9 cellular contexts compared by ENCODE assay signal in genomic region chr11:65384301-65384889, GRCh38. TPM values are rescaled to one million over a fixed set of nuclear protein-coding genes. Genes with fewer than 3 reads are reported as not detected.
A peak's percentile ranks its signal among the peaks of the same experiment; 100 is the strongest.
DNase-seq lines count a peak whose midpoint lies in the region; ATAC-seq, FAIRE-seq and TF ChIP-seq lines count a peak whose summit lies in the region.
"Had no signal": no experiment of that assay in that cellular context is flagged by ENCODE, and none has a peak within 500 bp of the region (broad histone marks: within the 10 kb centered on the region; RNA-seq: fewer than 3 reads in every experiment).

No MANE protein-coding gene starts in this region.

- peaks cover 59% of the 10 kb centered on the region for H3K4me1 ChIP-seq in keratinocyte (ENCODE audit: control insufficient read depth, extremely low read depth, insufficient read depth, low read length)

- peaks cover 54% of the 10 kb centered on the region for H3K4me1 Mint-ChIP-seq in activated CD4-positive, alpha-beta T cell treated with anti-CD3 and anti-CD28 coated beads, Interleukin-2, amount 10 ng/mL, durations not matched to agents 24 days and 14 days

- TF ChIP-seq CTCF in keratinocyte (optimal IDR thresholded peaks at IDR 0.05 in 1 of 3, IDR thresholded peaks at IDR 0.05 in 1 of 3, conservative IDR thresholded peaks at IDR 0.05 in 1 of 3; ENCODE audit: extremely low read depth in 1 of 3, insufficient read depth in 2 of 3, low read length in 3 of 3), result no peak

- no peaks in the 10 kb centered on the region for H3K27me3 ChIP-seq in keratinocyte (ENCODE audit: control insufficient read depth, extremely low read depth, insufficient read depth, low read length)

- no peaks in the 10 kb centered on the region for H3K9me1 ChIP-seq in keratinocyte (ENCODE audit: control insufficient read depth, extremely low read depth, insufficient read depth, low read length)

- no peak overlapping the region for H3K4me2 ChIP-seq in keratinocyte (ENCODE audit: control insufficient read depth, extremely low read depth, insufficient read depth, low read depth, low read length)

- H3K36me3 Mint-ChIP-seq in activated CD4-positive, alpha-beta T cell treated with anti-CD3 and anti-CD28 coated beads, Interleukin-2, amount 10 ng/mL, durations not matched to agents 24 days and 14 days (ENCODE audit: low read depth), result peaks cover 11% of the 10 kb centered on the region

- no peaks in the 10 kb centered on the region for H4K20me1 ChIP-seq in keratinocyte (ENCODE audit: control insufficient read depth, extremely low read depth, insufficient read depth, low read length)

- peak overlapping the region; percentile 36 for H3K27ac ChIP-seq in keratinocyte (ENCODE audit: control insufficient read depth, insufficient read depth, low read length)
- H3K27ac ChIP-seq in temporal lobe (ENCODE audit: low read depth, low read length), result peak overlapping the region; percentile 100

- no peaks in the 10 kb centered on the region for H3K9me3 ChIP-seq in keratinocyte (ENCODE audit: control insufficient read depth, low read depth, low read length)

- no peak overlapping the region for H2AFZ ChIP-seq in keratinocyte (ENCODE audit: control insufficient read depth, low read length)

- no peak overlapping the region for H3K9ac ChIP-seq in keratinocyte (ENCODE audit: control insufficient read depth, extremely low read depth, insufficient read depth, low read length)

- no peak for FAIRE-seq in keratinocyte (lab: Jason Lieb, UNC)

- peak overlapping the region; percentile 83 for H3K4me3 Mint-ChIP-seq in activated CD4-positive, alpha-beta T cell treated with anti-CD3 and anti-CD28 coated beads, Interleukin-2, amount 10 ng/mL, durations not matched to agents 24 days and 14 days

- H3K27me3 Mint-ChIP-seq in activated CD4-positive, alpha-beta T cell treated with anti-CD3 and anti-CD28 coated beads, Interleukin-2, amount 10 ng/mL, durations not matched to agents 24 days and 14 days, result no peaks in the 10 kb centered on the region

- peak overlapping the region; percentile 96 for H3K27ac Mint-ChIP-seq in activated CD4-positive, alpha-beta T cell treated with anti-CD3 and anti-CD28 coated beads, Interleukin-2, amount 10 ng/mL, durations not matched to agents 24 days and 14 days

- H3K4me3 ChIP-seq in keratinocyte (ENCODE audit: control insufficient read depth in 2 of 3, extremely low read depth in 1 of 3, insufficient read depth in 2 of 3, low read depth in 1 of 3, low read length in 3 of 3), result no peak overlapping the region

- H3K79me2 ChIP-seq in keratinocyte (ENCODE audit: control insufficient read depth, insufficient read depth, low read length), result peaks cover 26% of the 10 kb centered on the region

- intact Hi-C loops in activated CD4-positive, alpha-beta T cell treated with anti-CD3 and anti-CD28 coated beads, Interleukin-2, amount 10 ng/mL, durations not matched to agents 24 days and 14 days (cut with micrococcal nuclease), result no loop called here

- ATAC-seq in HG02973 (IDR thresholded peaks at IDR 0.05; ENCODE audit: unreplicated experiment) (no peak), HG02970 (IDR thresholded peaks at IDR 0.05; ENCODE audit: low FRiP score, unreplicated experiment) (no peak)

- DNase-seq in activated CD4-positive, alpha-beta T cell treated with anti-CD3 and anti-CD28 coated beads, Interleukin-2, amount 10 ng/mL, durations not matched to agents 24 days and 14 days, result peak; percentile 71
- DNase-seq in activated CD4-positive, alpha-beta T cell treated with anti-CD3 and anti-CD28 coated beads for 1 hour, result no peak
- peak; percentile 52 for DNase-seq in amniotic epithelial cell (ENCODE audit: low read depth)
- DNase-seq in keratinocyte (ENCODE audit: low read depth, low spot score), result no peak
- no peak for DNase-seq in kidney tubule cell (ENCODE audit: low spot score)
- DNase-seq: NCI-H2029 had no signal

- dilution Hi-C loops in keratinocyte (cut with MboI; ENCODE audit: extremely low pct_ligation_motif_present, low sequenced_read_pairs), result no loop called here

- H3K9me3 Mint-ChIP-seq in activated CD4-positive, alpha-beta T cell treated with anti-CD3 and anti-CD28 coated beads, Interleukin-2, amount 10 ng/mL, durations not matched to agents 24 days and 14 days, result no peaks in the 10 kb centered on the region

- peaks cover under 1 to 10% of the 10 kb centered on the region in 2 experiments for H3K36me3 ChIP-seq in keratinocyte (ENCODE audit: control insufficient read depth in 2 of 2, extremely low read depth in 1 of 2, insufficient read depth in 2 of 2, low read length in 2 of 2)

RNA-seq across cellular contexts. Expression of gene SLC25A45, which starts 1.9 kb away (rescaled TPM):
- total RNA-seq in activated CD4-positive, alpha-beta T cell treated with anti-CD3 and anti-CD28 coated beads, Interleukin-2, amount 10 ng/mL, durations not matched to agents 24 days and 14 days, result 15.5 and 16.8 TPM in 2 replicates
- 0.20 to 0.46 TPM (median 0.25 TPM) in 3 replicates for polyA plus RNA-seq in keratinocyte
- polyA plus RNA-seq in keratinocyte (2011; ENCODE audit: low read depth), result 0.25 TPM
- 0.10 and 0.12 TPM in 2 replicates for polyA plus RNA-seq in keratinocyte (2011; cell fraction: cytosol; rRNA removed)
- polyA plus RNA-seq in keratinocyte (2011; cell fraction: nucleus; rRNA removed), result 1.1 and 1.2 TPM in 2 replicates
- polyA plus RNA-seq in keratinocyte (2012; ENCODE audit: low replicate concordance), result 0.50 and 0.66 TPM in 2 replicates
- polyA minus RNA-seq in keratinocyte, result 0.30 to 0.93 TPM (median 0.59 TPM) in 3 replicates
- polyA minus RNA-seq in keratinocyte (2011; cell fraction: cytosol; rRNA and poly(A)+ RNA removed), result not detected
- polyA minus RNA-seq in keratinocyte (2011; cell fraction: nucleus; rRNA and poly(A)+ RNA removed), result 0.95 and 1.4 TPM in 2 replicates
- total RNA-seq in temporal lobe, result 0.74 TPM

RNA-seq across cellular contexts. Expression of gene FRMD8, which starts 2.0 kb away (rescaled TPM):
- total RNA-seq in activated CD4-positive, alpha-beta T cell treated with anti-CD3 and anti-CD28 coated beads, Interleukin-2, amount 10 ng/mL, durations not matched to agents 24 days and 14 days, result 46.7 and 46.8 TPM in 2 replicates
- polyA plus RNA-seq in keratinocyte, result 24.1 to 47.3 TPM (median 25.0 TPM) in 3 replicates
- 8.5 TPM for polyA plus RNA-seq in keratinocyte (2011; ENCODE audit: low read depth)
- 20.8 and 29.3 TPM in 2 replicates for polyA plus RNA-seq in keratinocyte (2011; cell fraction: cytosol; rRNA removed)
- 58.8 and 74.9 TPM in 2 replicates for polyA plus RNA-seq in keratinocyte (2011; cell fraction: nucleus; rRNA removed)
- polyA plus RNA-seq in keratinocyte (2012; ENCODE audit: low replicate concordance), result 20.8 and 30.9 TPM in 2 replicates
- polyA minus RNA-seq in keratinocyte, result 28.2 to 54.5 TPM (median 34.5 TPM) in 3 replicates
- 64.1 TPM for polyA minus RNA-seq in keratinocyte (2011; cell fraction: cytosol; rRNA and poly(A)+ RNA removed)
- polyA minus RNA-seq in keratinocyte (2011; cell fraction: nucleus; rRNA and poly(A)+ RNA removed), result 56.0 and 58.9 TPM in 2 replicates
- 6.9 TPM for total RNA-seq in temporal lobe

RNA-seq across cellular contexts. Expression of gene TIGD3, which starts 29.8 kb away (rescaled TPM):
- 1.2 and 1.6 TPM in 2 replicates for total RNA-seq in activated CD4-positive, alpha-beta T cell treated with anti-CD3 and anti-CD28 coated beads, Interleukin-2, amount 10 ng/mL, durations not matched to agents 24 days and 14 days
- polyA plus RNA-seq in keratinocyte, result 0.04 to 0.05 TPM in 2 of 3 replicates, not detected in the other
- polyA plus RNA-seq in keratinocyte (2011; ENCODE audit: low read depth), result 0.56 TPM
- 0.05 TPM in 1 of 2 replicates, not detected in the other for polyA plus RNA-seq in keratinocyte (2011; cell fraction: cytosol; rRNA removed)
- 0.23 and 0.32 TPM in 2 replicates for polyA plus RNA-seq in keratinocyte (2011; cell fraction: nucleus; rRNA removed)
- polyA plus RNA-seq in keratinocyte (2012; ENCODE audit: low replicate concordance), result 0.05 and 0.23 TPM in 2 replicates
- polyA minus RNA-seq in keratinocyte, result not detected in 3 replicates
- not detected for polyA minus RNA-seq in keratinocyte (2011; cell fraction: cytosol; rRNA and poly(A)+ RNA removed)
- polyA minus RNA-seq in keratinocyte (2011; cell fraction: nucleus; rRNA and poly(A)+ RNA removed), result not detected in 2 replicates
- total RNA-seq in temporal lobe, result 3.0 TPM

RNA-seq across cellular contexts. Expression of gene NEAT1, which starts 38.2 kb away (rescaled TPM):
- 410 and 411 TPM in 2 replicates for total RNA-seq in activated CD4-positive, alpha-beta T cell treated with anti-CD3 and anti-CD28 coated beads, Interleukin-2, amount 10 ng/mL, durations not matched to agents 24 days and 14 days
- polyA plus RNA-seq in keratinocyte, result 66.5 to 270 TPM (median 171 TPM) in 3 replicates
- polyA plus RNA-seq in keratinocyte (2011; ENCODE audit: low read depth), result 1,124 TPM
- 5.3 and 11.3 TPM in 2 replicates for polyA plus RNA-seq in keratinocyte (2011; cell fraction: cytosol; rRNA removed)
- 1,267 and 1,668 TPM in 2 replicates for polyA plus RNA-seq in keratinocyte (2011; cell fraction: nucleus; rRNA removed)
- 218 and 908 TPM in 2 replicates for polyA plus RNA-seq in keratinocyte (2012; ENCODE audit: low replicate concordance)
- polyA minus RNA-seq in keratinocyte, result 73.3 to 442 TPM (median 228 TPM) in 3 replicates
- 8.4 TPM for polyA minus RNA-seq in keratinocyte (2011; cell fraction: cytosol; rRNA and poly(A)+ RNA removed)
- polyA minus RNA-seq in keratinocyte (2011; cell fraction: nucleus; rRNA and poly(A)+ RNA removed), result 402 and 1,225 TPM in 2 replicates
- 8.4 TPM for total RNA-seq in temporal lobe

RNA-seq across cellular contexts. Expression of gene DPF2, which starts 50.7 kb away (rescaled TPM):
- 76.6 and 81.0 TPM in 2 replicates for total RNA-seq in activated CD4-positive, alpha-beta T cell treated with anti-CD3 and anti-CD28 coated beads, Interleukin-2, amount 10 ng/mL, durations not matched to agents 24 days and 14 days
- 14.5 to 43.9 TPM (median 16.8 TPM) in 3 replicates for polyA plus RNA-seq in keratinocyte
- 15.6 TPM for polyA plus RNA-seq in keratinocyte (2011; ENCODE audit: low read depth)
- polyA plus RNA-seq in keratinocyte (2011; cell fraction: cytosol; rRNA removed), result 25.9 and 28.3 TPM in 2 replicates
- 62.6 and 66.3 TPM in 2 replicates for polyA plus RNA-seq in keratinocyte (2011; cell fraction: nucleus; rRNA removed)
- 26.6 and 28.8 TPM in 2 replicates for polyA plus RNA-seq in keratinocyte (2012; ENCODE audit: low replicate concordance)
- polyA minus RNA-seq in keratinocyte, result 23.0 to 75.8 TPM (median 23.5 TPM) in 3 replicates
- polyA minus RNA-seq in keratinocyte (2011; cell fraction: cytosol; rRNA and poly(A)+ RNA removed), result 19.8 TPM
- polyA minus RNA-seq in keratinocyte (2011; cell fraction: nucleus; rRNA and poly(A)+ RNA removed), result 15.9 and 26.8 TPM in 2 replicates
- 25.3 TPM for total RNA-seq in temporal lobe

Comparison
In these comparisons a context has a peak if more than half of its experiments do, and no peak if none do; other contexts are left out.
1. DNase-seq: peak in activated CD4-positive, alpha-beta T cell treated with anti-CD3 and anti-CD28 coated beads, Interleukin-2, amount 10 ng/mL, durations not matched to agents 24 days and 14 days (single experiment) and amniotic epithelial cell (single experiment); none in activated CD4-positive, alpha-beta T cell treated with anti-CD3 and anti-CD28 coated beads for 1 hour (single experiment), keratinocyte (single experiment) and kidney tubule cell (single experiment).